In genomic region chr2:108534577-108535379, GRCh38 we compare ENCODE assay signal across 8 cellular contexts. TPM values are rescaled to one million over a fixed set of nuclear protein-coding genes. Genes with fewer than 3 reads are reported as not detected.
DNase-seq lines count a peak whose midpoint lies in the region; TF ChIP-seq lines count a peak whose summit lies in the region.

No MANE protein-coding gene starts in this region.

- peak overlapping the region; percentile 95 for H3K4ac ChIP-seq in mesendoderm (ENCODE audit: low read depth, low read length)

- no peaks in the 10 kb centered on the region for H3K4me1 ChIP-seq in mesendoderm (ENCODE audit: control insufficient read depth, low read depth, low read length)

- WGBS in mesendoderm (ENCODE audit: extremely low coverage, insufficient coverage, low lambda C conversion rate), result no CpG with 5 or more reads among the region's 59 CpGs

- no peaks in the 10 kb centered on the region for H3K9me3 ChIP-seq in MG63

- H2BK120ac ChIP-seq in mesendoderm (ENCODE audit: low read depth, low read length), result peak overlapping the region; percentile 62

- H3K36me3 ChIP-seq in MG63 (no peaks in the 10 kb centered on the region), mesendoderm (ENCODE audit: control insufficient read depth, insufficient read depth, low read length) (no peaks in the 10 kb centered on the region)

- no peaks in the 10 kb centered on the region for H3K27me3 ChIP-seq in MG63
- no peaks in the 10 kb centered on the region for H3K27me3 ChIP-seq in mesendoderm (ENCODE audit: insufficient read depth, low read length, poor library complexity)

- H3K79me1 ChIP-seq in mesendoderm (ENCODE audit: low read length), result peaks cover 13% of the 10 kb centered on the region

- peak overlapping the region; percentile 67 for H3K4me2 ChIP-seq in mesendoderm (ENCODE audit: low read length)

- peak overlapping the region; percentile 90 for H3K56ac ChIP-seq in mesendoderm (ENCODE audit: low read length)

- peak overlapping the region; percentile 71 for H3K9ac ChIP-seq in mesendoderm (ENCODE audit: low read length)

- no peak overlapping the region for H2BK5ac ChIP-seq in mesendoderm (ENCODE audit: low read length)

- no peak overlapping the region for H4K5ac ChIP-seq in mesendoderm (ENCODE audit: low read length)

- H3K18ac ChIP-seq in mesendoderm (ENCODE audit: low read length), result peak overlapping the region; percentile 100

- peaks cover 40% of the 10 kb centered on the region for H3K79me2 ChIP-seq in mesendoderm (ENCODE audit: control insufficient read depth, insufficient read depth, low read length)

- peak overlapping the region; percentile 56 for H3K27ac ChIP-seq in mesendoderm (ENCODE audit: low read depth, low read length)

- no peak overlapping the region for H3K23ac ChIP-seq in mesendoderm (ENCODE audit: low read length)

- TF ChIP-seq CTCF in HFF-Myc (IDR thresholded peaks at IDR 0.05; ENCODE audit: low read depth, low read length, missing control alignments), result no peak

- H4K8ac ChIP-seq in mesendoderm (ENCODE audit: low read depth, low read length), result no peak overlapping the region

- H2AK5ac ChIP-seq in mesendoderm (ENCODE audit: low read length), result no peak overlapping the region

- DNase-seq in DMS 273 (lab: John Stamatoyannopoulos, UW; ENCODE audit: unreplicated experiment) (peak; percentile 71), DMS 273 treated with DMSO at 0.1 percent for 48 hours (lab: John Stamatoyannopoulos, UW) (no peak), HFF-Myc (ENCODE audit: extremely low read depth, low read depth) (no peak), MG63 (no peak), mesendoderm (peak; percentile 65)
- DNase-seq in activated CD4-positive, alpha-beta T cell treated with anti-CD3 and anti-CD28 coated beads for 4 hours, result peak; percentile 31 to 36
- DNase-seq in effector CD8-positive, alpha-beta T cell (lab: John Stamatoyannopoulos, UW), result peak; percentile 11
- peak; percentile 63 for DNase-seq in stimulated activated CD8-positive, alpha-beta memory T cell treated with anti-CD3 and anti-CD28 coated beads, Interleukin-4, amount 100 ng/mL, for 48 hours

- peak overlapping the region; percentile 73 for H3K4me3 ChIP-seq in HFF-Myc (replicated peaks; ENCODE audit: low read depth, low read length)
- H3K4me3 ChIP-seq in MG63, result peak overlapping the region; percentile 66
- H3K4me3 ChIP-seq in mesendoderm (ENCODE audit: low read length), result peak overlapping the region; percentile 86

- no peak overlapping the region for H2BK15ac ChIP-seq in mesendoderm (replicated peaks; ENCODE audit: low read depth)

RNA-seq across cellular contexts. Expression of gene LIMS1, which starts 0.5 kb away (rescaled TPM):
- total RNA-seq in MG63 (2014; rRNA removed; shearing (Covaris generic); ENCODE audit: low replicate concordance), result 42.1 and 49.2 TPM in 2 replicates
- polyA plus RNA-seq in mesendoderm (2013, experiment 1 of 2), result 47.1 TPM
- polyA plus RNA-seq in mesendoderm (2013, experiment 2 of 2), result 45.2 TPM

Comparison
In these comparisons a context has a peak if more than half of its experiments do, and no peak if none do; other contexts are left out.
1. DNase-seq: peak in DMS 273 (single experiment), activated CD4-positive, alpha-beta T cell treated with anti-CD3 and anti-CD28 coated beads for 4 hours (2 of 2), effector CD8-positive, alpha-beta T cell (single experiment), mesendoderm (single experiment) and stimulated activated CD8-positive, alpha-beta memory T cell treated with anti-CD3 and anti-CD28 coated beads, Interleukin-4, amount 100 ng/mL, for 48 hours (single experiment); none in DMS 273 treated with DMSO at 0.1 percent for 48 hours (single experiment), HFF-Myc (single experiment) and MG63 (single experiment).
2. Peak in every context shown above with its lines, with median percentiles within 50 percentile points of each other: H3K4me3 ChIP-seq.